Comparison of ENCODE assay signal across 9 cellular contexts in the genomic region with DNA sequence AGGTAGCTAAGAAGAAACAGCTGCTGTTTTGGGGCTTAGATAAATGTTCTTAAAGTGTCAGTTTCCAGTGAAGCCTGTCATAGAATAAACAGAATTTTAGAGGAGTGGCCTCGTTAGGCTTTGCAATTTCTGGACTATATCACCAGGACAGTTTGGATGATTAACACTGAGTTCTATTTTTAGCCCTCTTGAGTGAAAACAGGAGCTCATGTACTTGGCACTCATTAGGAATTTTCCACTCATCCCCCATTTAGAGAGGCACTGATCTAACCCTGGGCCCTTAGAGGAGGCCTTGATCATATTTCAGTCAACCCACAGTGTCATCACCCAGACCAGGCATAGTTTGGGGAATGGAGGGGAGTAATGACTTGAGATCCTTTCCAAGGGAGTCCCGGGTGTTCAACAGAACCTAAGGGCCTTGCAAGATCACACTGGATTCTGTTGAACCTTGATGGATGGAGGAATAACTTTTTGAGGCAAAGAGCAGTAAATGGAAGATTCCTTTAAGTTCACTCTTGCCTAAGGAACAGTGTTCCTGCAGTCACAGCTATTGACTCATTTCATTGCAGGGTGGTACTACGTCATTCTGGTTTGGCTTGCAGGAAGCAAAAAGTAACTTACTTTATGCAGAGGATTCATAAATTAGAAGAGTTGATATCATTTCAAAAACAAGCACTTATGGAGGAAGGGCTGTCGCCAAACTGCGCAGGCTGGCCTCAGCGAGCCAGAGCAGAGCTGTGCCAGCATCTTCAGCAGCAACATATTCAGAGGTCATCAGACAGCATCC.
DNase-seq lines count a peak whose midpoint lies in the region; ATAC-seq and TF ChIP-seq lines count a peak whose summit lies in the region.
"Had no signal": no experiment of that assay in that cellular context is flagged by ENCODE, and none has a peak within 500 bp of the region (broad histone marks: within the 10 kb centered on the region; RNA-seq: fewer than 3 reads in every experiment).

No MANE protein-coding gene starts in this region.

- peaks cover 49% of the 10 kb centered on the region for H3K4me1 Mint-ChIP-seq in chondrocyte (ENCODE audit: low read depth)
- H3K4me1 Mint-ChIP-seq in CD8-positive, alpha-beta memory T cell: no peaks in the 10 kb centered on the region
- no peaks in the 10 kb centered on the region for H3K4me1 Mint-ChIP-seq in stimulated activated naive CD8-positive, alpha-beta T cell treated with anti-CD3 and anti-CD28 coated beads, Interleukin-15, amount 100 ng/mL, for 72 hours
- H3K4me1 Mint-ChIP-seq: activated CD4-positive, alpha-beta memory T cell treated with anti-CD3 and anti-CD28 coated beads, Interleukin-2, amount 10 ng/mL, durations not matched to agents 7 days and 5 days had no signal

- H2AFZ ChIP-seq in ACC112 (ENCODE audit: low read length, unreplicated experiment): peak overlapping the region; percentile 77

- no peaks in the 10 kb centered on the region for H3K79me2 ChIP-seq in ACC112 (ENCODE audit: control insufficient read depth, insufficient read depth, low read length, unreplicated experiment)

- H3K36me3 ChIP-seq in ACC112 (ENCODE audit: insufficient read depth, low read length): no peaks in the 10 kb centered on the region
- no peaks in the 10 kb centered on the region for H3K36me3 ChIP-seq in mesodermal cell (ENCODE audit: control insufficient read depth, insufficient read depth, low read length)
- H3K36me3 ChIP-seq in CD8-positive, alpha-beta memory T cell (ENCODE audit: insufficient read depth, low read length): no peaks in the 10 kb centered on the region

- H3K9me3 Mint-ChIP-seq in chondrocyte (ENCODE audit: low read depth): no peaks in the 10 kb centered on the region
- no peaks in the 10 kb centered on the region for H3K9me3 Mint-ChIP-seq in CD8-positive, alpha-beta memory T cell
- H3K9me3 Mint-ChIP-seq in stimulated activated naive CD8-positive, alpha-beta T cell treated with anti-CD3 and anti-CD28 coated beads, Interleukin-15, amount 100 ng/mL, for 72 hours: no peaks in the 10 kb centered on the region
- H3K9me3 Mint-ChIP-seq: activated CD4-positive, alpha-beta memory T cell treated with anti-CD3 and anti-CD28 coated beads, Interleukin-2, amount 10 ng/mL, durations not matched to agents 7 days and 5 days had no signal

- WGBS in mesodermal cell (ENCODE audit: insufficient coverage in 2 of 2), 2 experiments: 82 to 91% methylated on average over 2 to 5 of the region's 6 CpGs

- no peak for TF ChIP-seq CTCF in chondrocyte (IDR thresholded peaks at IDR 0.05)

- H3K4me3 ChIP-seq in ACC112 (ENCODE audit: low read depth, low read length) (peak overlapping the region; percentile 46; the same call in 1 of the 2 replicates), mesodermal cell (ENCODE audit: extremely low read depth, insufficient read depth, low read length, poor library complexity, severe bottlenecking) (no peak overlapping the region)
- H3K4me3 ChIP-seq in CD8-positive, alpha-beta memory T cell (ENCODE audit: low read length): no peak overlapping the region

- H3K27ac ChIP-seq in ACC112 (ENCODE audit: low read depth, low read length) (peak overlapping the region; percentile 88), mesodermal cell (ENCODE audit: low read depth, low read length, severe bottlenecking) (peak overlapping the region; percentile 84)
- no peak overlapping the region for H3K27ac ChIP-seq in CD8-positive, alpha-beta memory T cell (ENCODE audit: low read depth, low read length)

- peaks cover 6% of the 10 kb centered on the region for H3K27me3 ChIP-seq in ACC112 (ENCODE audit: insufficient read depth, low read length)
- no peaks in the 10 kb centered on the region for H3K27me3 ChIP-seq in CD8-positive, alpha-beta memory T cell (ENCODE audit: insufficient read depth, low read length, poor library complexity, severe bottlenecking)

- no peaks in the 10 kb centered on the region for H3K36me3 Mint-ChIP-seq in chondrocyte (ENCODE audit: low read depth)
- no peaks in the 10 kb centered on the region for H3K36me3 Mint-ChIP-seq in CD8-positive, alpha-beta memory T cell

- DNase-seq in NCI-H1105 (lab: John Stamatoyannopoulos, UW) (peak; percentile 2), chondrocyte (ENCODE audit: low spot score) (no peak), glomerular visceral epithelial cell (ENCODE audit: extremely low spot score) (no peak), NCI-H2081 treated with DMSO at 0.1 percent for 48 hours (lab: John Stamatoyannopoulos, UW) (no peak)
- DNase-seq in CD8-positive, alpha-beta memory T cell: no peak
- DNase-seq in stimulated activated naive CD8-positive, alpha-beta T cell treated with anti-CD3 and anti-CD28 coated beads, Interleukin-15, amount 100 ng/mL, for 72 hours: no peak
- DNase-seq: activated CD4-positive, alpha-beta memory T cell treated with anti-CD3 and anti-CD28 coated beads, Interleukin-2, amount 10 ng/mL, durations not matched to agents 7 days and 5 days had no signal

- peaks cover 29% of the 10 kb centered on the region for H3K4me1 ChIP-seq in ACC112 (ENCODE audit: control insufficient read depth, insufficient read depth, low read length, unreplicated experiment)
- peaks cover 34% of the 10 kb centered on the region for H3K4me1 ChIP-seq in mesodermal cell (ENCODE audit: control insufficient read depth, insufficient read depth, low read length, poor library complexity, severe bottlenecking)
- H3K4me1 ChIP-seq in CD8-positive, alpha-beta memory T cell (ENCODE audit: insufficient read depth, low read length): no peaks in the 10 kb centered on the region

- POLR2A ChIA-PET in CD8-positive, alpha-beta memory T cell (lab: Charles Lee): no interaction called here

- H3K9me3 ChIP-seq in mesodermal cell (ENCODE audit: control insufficient read depth, low read length): no peaks in the 10 kb centered on the region
- H3K9me3 ChIP-seq in CD8-positive, alpha-beta memory T cell (ENCODE audit: low read length): no peaks in the 10 kb centered on the region

- CTCF ChIA-PET in CD8-positive, alpha-beta memory T cell (lab: Charles Lee): no interaction called here

- peaks cover 21% of the 10 kb centered on the region for H3K27me3 Mint-ChIP-seq in chondrocyte (ENCODE audit: low read depth)
- H3K27me3 Mint-ChIP-seq in CD8-positive, alpha-beta memory T cell: peaks cover 21 to 42% of the 10 kb centered on the region in 2 donors
- peaks cover 43% of the 10 kb centered on the region for H3K27me3 Mint-ChIP-seq in stimulated activated naive CD8-positive, alpha-beta T cell treated with anti-CD3 and anti-CD28 coated beads, Interleukin-15, amount 100 ng/mL, for 72 hours

- no peak for ATAC-seq in stimulated activated naive CD8-positive, alpha-beta T cell treated with anti-CD3 and anti-CD28 coated beads, Interleukin-15, amount 100 ng/mL, for 72 hours

- no peak overlapping the region for H3K4me3 Mint-ChIP-seq in chondrocyte (ENCODE audit: unreplicated experiment)
- H3K4me3 Mint-ChIP-seq in CD8-positive, alpha-beta memory T cell: no peak overlapping the region
- no peak overlapping the region for H3K4me3 Mint-ChIP-seq in stimulated activated naive CD8-positive, alpha-beta T cell treated with anti-CD3 and anti-CD28 coated beads, Interleukin-15, amount 100 ng/mL, for 72 hours
- H3K4me3 Mint-ChIP-seq: activated CD4-positive, alpha-beta memory T cell treated with anti-CD3 and anti-CD28 coated beads, Interleukin-2, amount 10 ng/mL, durations not matched to agents 7 days and 5 days had no signal

- H3K27ac Mint-ChIP-seq in chondrocyte (ENCODE audit: unreplicated experiment): peak overlapping the region; percentile 86
- no peak overlapping the region for H3K27ac Mint-ChIP-seq in CD8-positive, alpha-beta memory T cell
- no peak overlapping the region for H3K27ac Mint-ChIP-seq in stimulated activated naive CD8-positive, alpha-beta T cell treated with anti-CD3 and anti-CD28 coated beads, Interleukin-15, amount 100 ng/mL, for 72 hours
- H3K27ac Mint-ChIP-seq: activated CD4-positive, alpha-beta memory T cell treated with anti-CD3 and anti-CD28 coated beads, Interleukin-2, amount 10 ng/mL, durations not matched to agents 7 days and 5 days had no signal
